In the genomic region with DNA sequence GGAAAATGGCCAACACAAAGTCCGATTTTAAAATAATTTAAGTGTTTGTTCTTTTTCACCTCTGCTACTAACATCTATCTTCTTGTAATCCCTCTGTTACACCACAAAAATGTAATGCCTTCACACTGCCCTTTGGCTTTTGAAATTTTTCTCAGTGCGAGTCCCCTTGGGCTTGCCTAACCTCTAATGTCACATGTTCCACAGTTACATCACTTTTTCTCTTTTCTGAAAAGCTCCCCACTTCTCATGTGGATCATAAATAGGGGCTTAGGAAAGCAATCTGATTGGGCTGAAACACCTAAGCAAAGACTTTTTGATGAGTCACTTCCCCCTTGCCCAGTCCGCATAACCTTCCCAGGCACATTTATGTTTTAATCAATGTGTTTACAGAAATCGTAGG, we compare ENCODE assay signal across 20 cellular contexts.
DNase-seq lines count a peak whose midpoint lies in the region; ATAC-seq lines count a peak whose summit lies in the region.
"Had no signal": no experiment of that assay in that cellular context is flagged by ENCODE, and none has a peak within 500 bp of the region (broad histone marks: within the 10 kb centered on the region; RNA-seq: fewer than 3 reads in every experiment).

No MANE protein-coding gene starts in this region.

- DNase-seq in EH (ENCODE audit: low read depth) (peak; percentile 21), LHCN-M2 (ENCODE audit: low read depth) (peak; percentile 77), astrocyte of the hippocampus (ENCODE audit: low read depth, low spot score) (peak; percentile 9), NCI-H2029 (lab: John Stamatoyannopoulos, UW) (no peak), middle frontal gyrus (ENCODE audit: extremely low spot score, low spot score) (no peak), KG1 (lab: John Stamatoyannopoulos, UW) (no peak)
- DNase-seq: activated CD4-positive, alpha-beta T cell treated with anti-CD3 and anti-CD28 coated beads, Interleukin-2, amount 50 U/mL, for 4 hours; activated T-cell treated with anti-CD3 and anti-CD28 coated beads, Interleukin-2, amount 50 U/mL, for 1 hour; esophagus squamous epithelium; hypothalamus; NCI-H1694; NCI-H524 treated with DMSO at 0.1 percent for 48 hours; Peyer's patch; stimulated activated CD4-positive, alpha-beta T cell treated with anti-CD3 and anti-CD28 coated beads, Interleukin-4, amount 100 ng/mL, for 24 hours; testis had no signal

- ATAC-seq in HG02938 (IDR thresholded peaks at IDR 0.05; ENCODE audit: unreplicated experiment) = no peak
- ATAC-seq: SK-N-SH treated with all-trans-retinoic acid at 6 μM for 48 hours had no signal

- 83% methylated on average over 1 of the region's 4 CpGs; no CpG with 5 or more reads in 1 of the 2 experiments for WGBS in mesodermal cell (ENCODE audit: insufficient coverage in 2 of 2), 2 experiments

- H3K9me3 ChIP-seq in mesodermal cell (ENCODE audit: control insufficient read depth, low read length) = no peaks in the 10 kb centered on the region
- H3K9me3 ChIP-seq: Peyer's patch, testis had no signal

- H3K36me3 ChIP-seq in mesodermal cell (ENCODE audit: control insufficient read depth, insufficient read depth, low read length) = no peaks in the 10 kb centered on the region
- H3K36me3 ChIP-seq: breast epithelium, esophagus squamous epithelium, Peyer's patch had no signal

- H3K4me1 ChIP-seq in mesodermal cell (ENCODE audit: control insufficient read depth, insufficient read depth, low read length, poor library complexity, severe bottlenecking) = peaks cover 13% of the 10 kb centered on the region
- H3K4me1 ChIP-seq: breast epithelium, esophagus squamous epithelium, Peyer's patch, testis had no signal

- no peak overlapping the region for H3K4me3 ChIP-seq in mesodermal cell (ENCODE audit: extremely low read depth, insufficient read depth, low read length, poor library complexity, severe bottlenecking)
- H3K4me3 ChIP-seq: breast epithelium, esophagus squamous epithelium, Peyer's patch, testis had no signal

- H3K27ac ChIP-seq in mesodermal cell (ENCODE audit: low read depth, low read length, severe bottlenecking) = peak overlapping the region; percentile 52
- H3K27ac ChIP-seq: breast epithelium, esophagus squamous epithelium, HL-60, Peyer's patch, testis had no signal

Comparison
In these comparisons a context has a peak if more than half of its experiments do, and no peak if none do; other contexts are left out.
1. DNase-seq: peak in EH (single experiment), LHCN-M2 (single experiment) and astrocyte of the hippocampus (single experiment); none in NCI-H2029 (single experiment), middle frontal gyrus (single experiment) and KG1 (single experiment).